ENCODE assay signal across 8 cellular contexts in the genomic region with DNA sequence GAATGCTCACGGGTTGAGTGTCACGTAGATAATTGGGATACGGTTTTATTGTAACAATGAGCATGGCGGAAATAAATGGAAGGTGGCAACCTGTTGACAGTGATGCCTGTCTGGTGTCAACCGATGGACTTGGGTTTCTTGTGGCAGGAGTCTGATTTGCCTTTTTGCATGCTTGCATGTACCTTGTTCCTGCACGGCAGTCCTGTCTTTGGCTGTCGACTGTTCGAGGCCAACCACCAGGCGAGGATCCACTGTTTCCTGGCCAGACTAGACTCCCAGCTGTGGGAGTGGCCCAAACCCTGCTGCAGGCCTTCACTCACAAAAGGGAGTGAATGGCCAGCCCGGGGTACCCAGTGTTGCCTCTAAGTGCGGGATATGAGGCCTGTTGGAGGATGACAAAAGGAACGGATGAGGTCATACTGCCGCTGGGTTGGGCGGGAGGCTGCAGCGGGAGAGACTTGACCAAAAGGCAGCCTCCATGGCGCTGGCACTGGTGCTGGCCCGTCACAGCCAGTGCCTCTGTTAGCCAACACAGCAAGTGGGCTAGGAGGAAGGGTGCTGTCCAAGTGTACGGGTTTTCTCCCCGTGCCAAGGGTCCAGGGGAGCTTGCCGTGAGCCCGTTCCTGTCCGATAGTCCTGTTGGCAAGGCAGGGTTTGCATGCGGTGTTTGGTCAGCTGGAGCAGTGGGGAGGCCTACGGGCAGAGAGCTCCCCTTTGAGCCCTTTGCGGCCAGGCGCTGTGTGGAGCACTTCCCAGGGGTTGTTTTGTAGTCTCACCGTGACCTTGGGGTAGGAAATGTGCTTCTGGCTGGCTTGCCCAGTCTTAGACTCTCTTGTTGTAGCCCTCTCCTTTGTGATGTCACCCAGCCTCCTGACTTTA. TPM values are rescaled to one million over a fixed set of nuclear protein-coding genes. Genes with fewer than 3 reads are reported as not detected.
A peak's percentile ranks its signal among the peaks of the same experiment; 100 is the strongest.
DNase-seq lines count a peak whose midpoint lies in the region; ATAC-seq and TF ChIP-seq lines count a peak whose summit lies in the region.

No MANE protein-coding gene starts in this region.

- no peaks in the 10 kb centered on the region for H3K27me3 ChIP-seq in foreskin keratinocyte

- no peak for ATAC-seq in activated T-cell treated with anti-CD3 and anti-CD28 coated beads, Interleukin-2, amount 50 U/mL, for 4 hours
- ATAC-seq in foreskin keratinocyte (peak; percentile 17), GM21528 (IDR thresholded peaks at IDR 0.05; ENCODE audit: low FRiP score, unreplicated experiment) (no peak)

- H3K4me3 Mint-ChIP-seq in activated T-cell treated with anti-CD3 and anti-CD28 coated beads, Interleukin-2, amount 50 U/mL, for 4 hours: peak overlapping the region; percentile 85

- TF ChIP-seq CTCF in foreskin keratinocyte (conservative IDR thresholded peaks at IDR 0.05): no peak

- H3K27ac ChIP-seq in foreskin keratinocyte: peak overlapping the region; percentile 76

- H3K27me3 Mint-ChIP-seq in activated T-cell treated with anti-CD3 and anti-CD28 coated beads, Interleukin-2, amount 50 U/mL, for 4 hours (ENCODE audit: low read depth): no peaks in the 10 kb centered on the region

- peaks cover 4% of the 10 kb centered on the region for H3K36me3 Mint-ChIP-seq in activated T-cell treated with anti-CD3 and anti-CD28 coated beads, Interleukin-2, amount 50 U/mL, for 4 hours (ENCODE audit: insufficient read depth)

- H3K4me1 Mint-ChIP-seq in activated T-cell treated with anti-CD3 and anti-CD28 coated beads, Interleukin-2, amount 50 U/mL, for 4 hours (ENCODE audit: low read depth): peaks cover 45% of the 10 kb centered on the region

- DNase-seq in DMS153 treated with DMSO at 0.1 percent for 48 hours (lab: John Stamatoyannopoulos, UW; ENCODE audit: unreplicated experiment): peak; percentile 1
- no peak for DNase-seq in DMS153 (lab: John Stamatoyannopoulos, UW)
- DNase-seq in LHCN-M2 (ENCODE audit: low read depth): peak; percentile 66
- no peak for DNase-seq in activated T-cell treated with anti-CD3 and anti-CD28 coated beads, Interleukin-2, amount 50 U/mL, for 4 hours
- peak; percentile 9 to 41 for DNase-seq in foreskin keratinocyte
- peak; percentile 27 for DNase-seq in occipital lobe (lab: John Stamatoyannopoulos, UW)
- DNase-seq in hippocampal formation (lab: John Stamatoyannopoulos, UW): no peak

- no peaks in the 10 kb centered on the region for H3K4me1 ChIP-seq in foreskin keratinocyte

- H3K9me3 Mint-ChIP-seq in activated T-cell treated with anti-CD3 and anti-CD28 coated beads, Interleukin-2, amount 50 U/mL, for 4 hours: no peaks in the 10 kb centered on the region

RNA-seq across cellular contexts. Expression of a gene that starts 1.0 kb away (rescaled TPM):
- total RNA-seq in LHCN-M2 (2014; rRNA removed): 29.4 and 30.9 TPM in 2 replicates
- 20.9 TPM for polyA plus RNA-seq in LHCN-M2 (2012)
- total RNA-seq in activated T-cell treated with anti-CD3 and anti-CD28 coated beads, Interleukin-2, amount 50 U/mL, for 4 hours: 10 to 100 TPM; 56.2 to 65.3 (median 60.9) TPM
- 30.4 and 31.7 TPM in 2 replicates for total RNA-seq in foreskin keratinocyte
- polyA plus RNA-seq in foreskin keratinocyte: 13.5 and 13.7 TPM in 2 replicates
- 37.0 TPM for total RNA-seq in occipital lobe

RNA-seq across cellular contexts. Expression of a gene that starts 34.9 kb away (rescaled TPM):
- 843 and 851 TPM in 2 replicates for total RNA-seq in LHCN-M2 (2014; rRNA removed)
- 201 TPM for polyA plus RNA-seq in LHCN-M2 (2012)
- total RNA-seq in activated T-cell treated with anti-CD3 and anti-CD28 coated beads, Interleukin-2, amount 50 U/mL, for 4 hours: 100 to 1,000 TPM; 453 to 533 (median 503) TPM
- total RNA-seq in foreskin keratinocyte: 319 and 387 TPM in 2 replicates
- 374 and 452 TPM in 2 replicates for polyA plus RNA-seq in foreskin keratinocyte
- 90.6 TPM for total RNA-seq in occipital lobe

RNA-seq across cellular contexts. Expression of a gene that starts 36.0 kb away (rescaled TPM):
- total RNA-seq in LHCN-M2 (2014; rRNA removed): 35.8 and 50.4 TPM in 2 replicates
- polyA plus RNA-seq in LHCN-M2 (2012): 35.4 TPM
- total RNA-seq in activated T-cell treated with anti-CD3 and anti-CD28 coated beads, Interleukin-2, amount 50 U/mL, for 4 hours: 100 to 1,000 TPM; 143 to 161 (median 146) TPM
- 41.2 and 49.5 TPM in 2 replicates for total RNA-seq in foreskin keratinocyte
- 43.7 and 48.2 TPM in 2 replicates for polyA plus RNA-seq in foreskin keratinocyte
- 25.9 TPM for total RNA-seq in occipital lobe

RNA-seq across cellular contexts. Expression of a gene that starts 50.6 kb away (rescaled TPM):
- 14.8 and 19.6 TPM in 2 replicates for total RNA-seq in LHCN-M2 (2014; rRNA removed)
- polyA plus RNA-seq in LHCN-M2 (2012): 41.6 TPM
- 10 to 100 TPM; 88.2 to 99.5 (median 89.5) TPM for total RNA-seq in activated T-cell treated with anti-CD3 and anti-CD28 coated beads, Interleukin-2, amount 50 U/mL, for 4 hours
- total RNA-seq in foreskin keratinocyte: 23.1 and 28.9 TPM in 2 replicates
- 34.4 and 41.0 TPM in 2 replicates for polyA plus RNA-seq in foreskin keratinocyte
- 3.3 TPM for total RNA-seq in occipital lobe

Comparison
In these comparisons a context has a peak if more than half of its experiments do, and no peak if none do; other contexts are left out.
1. DNase-seq: peak in DMS153 treated with DMSO at 0.1 percent for 48 hours (single experiment), LHCN-M2 (single experiment), foreskin keratinocyte (2 of 2) and occipital lobe (single experiment); none in DMS153 (single experiment), activated T-cell treated with anti-CD3 and anti-CD28 coated beads, Interleukin-2, amount 50 U/mL, for 4 hours (single experiment) and hippocampal formation (0 of 2).